17 cellular contexts compared by ENCODE assay signal in the genomic region with DNA sequence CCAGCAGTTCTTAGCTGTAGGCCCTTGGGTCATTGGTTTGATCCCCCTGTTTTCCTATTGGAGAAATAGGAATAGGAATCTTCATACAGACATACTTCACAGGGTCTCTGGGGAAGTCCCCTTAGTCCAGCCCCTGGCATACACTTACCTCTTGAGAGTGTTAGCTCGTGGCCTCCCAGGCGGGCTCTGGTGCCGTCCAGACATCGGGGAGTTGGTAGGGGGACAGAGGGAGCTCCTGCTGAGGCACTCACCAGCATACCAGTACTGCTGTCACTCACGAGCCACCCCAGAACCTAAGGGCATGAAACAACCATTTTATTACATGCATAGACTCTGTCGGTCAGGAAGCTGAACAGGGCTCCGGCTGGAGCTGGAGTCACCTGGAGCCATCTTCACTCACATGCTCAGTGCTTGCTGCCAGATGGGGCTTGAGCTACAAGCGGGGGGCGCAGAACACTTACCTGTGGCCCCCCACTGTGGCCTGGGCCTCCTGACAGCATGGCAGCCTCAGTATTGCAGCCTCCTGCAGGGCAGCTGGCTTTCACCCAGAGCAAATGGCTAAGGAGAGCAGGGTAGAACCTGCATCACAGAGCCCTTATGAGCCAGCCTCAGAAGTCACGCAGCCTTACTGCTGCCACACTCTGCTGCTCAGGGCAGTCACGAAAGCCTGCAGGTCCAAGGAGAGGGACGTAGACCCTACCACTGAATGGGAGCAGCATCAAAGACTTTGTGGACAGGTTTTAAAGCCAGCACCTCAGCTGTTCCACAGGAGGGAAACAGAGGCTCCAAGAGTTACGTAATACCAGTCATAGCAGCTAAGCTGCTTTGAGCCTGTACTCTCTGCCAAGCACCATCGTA. TPM values are rescaled to one million over a fixed set of nuclear protein-coding genes. Genes with fewer than 3 reads are reported as not detected.
DNase-seq lines count a peak whose midpoint lies in the region; ATAC-seq and TF ChIP-seq lines count a peak whose summit lies in the region.
"Had no signal": no experiment of that assay in that cellular context is flagged by ENCODE, and none has a peak within 500 bp of the region (broad histone marks: within the 10 kb centered on the region; RNA-seq: fewer than 3 reads in every experiment).

No MANE protein-coding gene starts in this region.

- H3K27ac Mint-ChIP-seq in nephron, result peak overlapping the region in 2 of 3 experiments; percentile 80 to 84
- H3K27ac Mint-ChIP-seq: activated CD4-positive, alpha-beta T cell treated with anti-CD3 and anti-CD28 coated beads, Interleukin-2, amount 10 ng/mL, durations not matched to agents 24 days and 14 days; activated T-cell treated with anti-CD3 and anti-CD28 coated beads, Interleukin-2, amount 50 U/mL, for 72 hours had no signal

- no peak overlapping the region for H3K9ac ChIP-seq in smooth muscle cell (ENCODE audit: low read depth)

- DNase-seq in heart left ventricle (peak in 3 of 5 donors; percentile 5 to 33 (median 14)), left ventricle myocardium superior (no peak), uterus (peak; percentile 13 to 14), kidney glomerular epithelial cell (lab: John Stamatoyannopoulos, UW) (no peak), smooth muscle cell (lab: John Stamatoyannopoulos, UW; ENCODE audit: unreplicated experiment) (no peak), NCI-H1417 treated with DMSO at 0.1 percent for 48 hours (lab: John Stamatoyannopoulos, UW) (no peak)
- DNase-seq: activated CD4-positive, alpha-beta T cell treated with anti-CD3 and anti-CD28 coated beads, Interleukin-2, amount 10 ng/mL, durations not matched to agents 24 days and 14 days; activated T-cell treated with anti-CD3 and anti-CD28 coated beads, Interleukin-2, amount 50 U/mL, for 72 hours; KBM-7; NCI-H1105; NCI-H446 treated with DMSO at 0.1 percent for 48 hours; stimulated activated naive CD8-positive, alpha-beta T cell treated with anti-CD3 and anti-CD28 coated beads, Interleukin-15, Interleukin-2, amounts not matched to agents 100 U/mL and 50 U/mL, for 24 hours; T-helper 2 cell had no signal

- no peak for TF ChIP-seq POLR2A in heart left ventricle (IDR thresholded peaks at IDR 0.05)
- no peak for TF ChIP-seq POLR2A in uterus (IDR thresholded peaks at IDR 0.05)

- ATAC-seq in heart left ventricle (no peak), left ventricle myocardium superior (no peak)
- ATAC-seq: activated T-cell treated with anti-CD3 and anti-CD28 coated beads, Interleukin-2, amount 50 U/mL, for 72 hours; heart right ventricle had no signal

- no peak overlapping the region for H3K4me2 ChIP-seq in smooth muscle cell

- peaks cover 29% of the 10 kb centered on the region for H3K4me1 Mint-ChIP-seq in nephron
- H3K4me1 Mint-ChIP-seq: activated CD4-positive, alpha-beta T cell treated with anti-CD3 and anti-CD28 coated beads, Interleukin-2, amount 10 ng/mL, durations not matched to agents 24 days and 14 days had no signal

- intact Hi-C loops in heart left ventricle (cut with DNase I) (loop anchor here in 1 of 10 donors (5.0 kb wide), 1 partner anchor 48 kb away; no protein-coding TSS in a partner anchor), left ventricle myocardium superior (cut with micrococcal nuclease) (no loop called here), uterus (cut with DNase I; ENCODE audit: low total_unique reads) (no loop called here)

- H3K79me2 ChIP-seq in smooth muscle cell (ENCODE audit: low read depth), result no peaks in the 10 kb centered on the region

- WGBS in heart left ventricle, 4 donors, result 91 to 96% (median 92%) methylated on average over 10 to 14 of the region's 14 CpGs
- WGBS in smooth muscle cell (ENCODE audit: low lambda C conversion rate), result 95% methylated on average over 14 of the region's 14 CpGs

- H3K9me3 ChIP-seq in heart left ventricle (no peaks in the 10 kb centered on the region), uterus (no peaks in the 10 kb centered on the region), smooth muscle cell (replicated peaks; ENCODE audit: low read depth) (no peaks in the 10 kb centered on the region)
- H3K9me3 ChIP-seq: esophagus muscularis mucosa, heart right ventricle had no signal

- H4K20me1 ChIP-seq in smooth muscle cell (ENCODE audit: low read depth), result no peaks in the 10 kb centered on the region

- no peaks in the 10 kb centered on the region for H3K36me3 ChIP-seq in heart left ventricle
- no peaks in the 10 kb centered on the region for H3K36me3 ChIP-seq in uterus
- H3K36me3 ChIP-seq in smooth muscle cell (ENCODE audit: low read depth), result no peaks in the 10 kb centered on the region
- H3K36me3 ChIP-seq: esophagus muscularis mucosa, heart right ventricle had no signal

- no peak overlapping the region for H3K4me3 Mint-ChIP-seq in nephron
- H3K4me3 Mint-ChIP-seq: activated CD4-positive, alpha-beta T cell treated with anti-CD3 and anti-CD28 coated beads, Interleukin-2, amount 10 ng/mL, durations not matched to agents 24 days and 14 days; activated T-cell treated with anti-CD3 and anti-CD28 coated beads, Interleukin-2, amount 50 U/mL, for 72 hours had no signal

- no peak overlapping the region for H2AFZ ChIP-seq in smooth muscle cell (ENCODE audit: low read depth)

- H3K27me3 ChIP-seq in heart left ventricle (no peaks in the 10 kb centered on the region), uterus (no peaks in the 10 kb centered on the region), smooth muscle cell (ENCODE audit: low read depth) (no peaks in the 10 kb centered on the region)
- H3K27me3 ChIP-seq: esophagus muscularis mucosa, heart right ventricle had no signal

- no peak overlapping the region for H3K4me3 ChIP-seq in heart left ventricle
- no peak overlapping the region for H3K4me3 ChIP-seq in uterus
- H3K4me3 ChIP-seq in smooth muscle cell, result no peak overlapping the region
- H3K4me3 ChIP-seq: esophagus muscularis mucosa, heart right ventricle had no signal

- H3K27me3 Mint-ChIP-seq in nephron (ENCODE audit: low read depth), result peaks cover 8% of the 10 kb centered on the region
- H3K27me3 Mint-ChIP-seq: activated CD4-positive, alpha-beta T cell treated with anti-CD3 and anti-CD28 coated beads, Interleukin-2, amount 10 ng/mL, durations not matched to agents 24 days and 14 days had no signal

- H3K36me3 Mint-ChIP-seq in nephron (ENCODE audit: low read depth), result no peaks in the 10 kb centered on the region

- TF ChIP-seq CTCF in heart left ventricle (IDR thresholded peaks at IDR 0.05) (no peak), nephron (IDR thresholded peaks at IDR 0.05; ENCODE audit: unreplicated experiment in 3 of 3) (no peak), uterus (IDR thresholded peaks at IDR 0.05) (no peak), smooth muscle cell (IDR thresholded peaks at IDR 0.05; ENCODE audit: borderline replicate concordance, insufficient read depth, poor library complexity, severe bottlenecking) (no peak)

- H3F3A ChIP-seq in smooth muscle cell (ENCODE audit: low read depth), result no peaks in the 10 kb centered on the region

- peaks cover 2 to 59% (median 32%) of the 10 kb centered on the region in 12 donors for H3K4me1 ChIP-seq in heart left ventricle
- peaks cover 4 to 11% of the 10 kb centered on the region in 2 donors for H3K4me1 ChIP-seq in uterus
- H3K4me1 ChIP-seq in smooth muscle cell (ENCODE audit: low read depth), result no peaks in the 10 kb centered on the region

- H3K9me3 Mint-ChIP-seq in nephron, result no peaks in the 10 kb centered on the region
- H3K9me3 Mint-ChIP-seq: activated CD4-positive, alpha-beta T cell treated with anti-CD3 and anti-CD28 coated beads, Interleukin-2, amount 10 ng/mL, durations not matched to agents 24 days and 14 days; activated T-cell treated with anti-CD3 and anti-CD28 coated beads, Interleukin-2, amount 50 U/mL, for 72 hours had no signal

- peak overlapping the region in 2 of 12 donors; percentile 23 to 31 for H3K27ac ChIP-seq in heart left ventricle
- peak overlapping the region; percentile 19 for H3K27ac ChIP-seq in cingulate gyrus (ENCODE audit: low read depth, low read length)
- H3K27ac ChIP-seq in uterus, result no peak overlapping the region
- no peak overlapping the region for H3K27ac ChIP-seq in smooth muscle cell (ENCODE audit: low read depth)

RNA-seq across cellular contexts. Expression of a gene that starts 58.3 kb away (rescaled TPM):
- 10 to 100 TPM; 25.6 to 92.5 (median 47.4) TPM for total RNA-seq in heart left ventricle
- 10 to 100 TPM; 17.0 to 19.4 TPM for polyA plus RNA-seq in heart left ventricle
- total RNA-seq in left ventricle myocardium superior, result 27.4 TPM
- 10 to 100 TPM; 10.2 to 65.3 (median 32.0) TPM for total RNA-seq in uterus
- total RNA-seq in smooth muscle cell, result 13.3 and 16.1 TPM in 2 replicates
- 18.7 and 20.2 TPM in 2 replicates for polyA plus RNA-seq in smooth muscle cell
- total RNA-seq: activated CD4-positive, alpha-beta T cell treated with anti-CD3 and anti-CD28 coated beads, Interleukin-2, amount 10 ng/mL, durations not matched to agents 24 days and 14 days; activated T-cell treated with anti-CD3 and anti-CD28 coated beads, Interleukin-2, amount 50 U/mL, for 72 hours had no signal

Comparison
In these comparisons a context has a peak if more than half of its experiments do, and no peak if none do; other contexts are left out.
1. DNase-seq: peak in heart left ventricle (3 of 5) and uterus (2 of 2); none in left ventricle myocardium superior (single experiment), kidney glomerular epithelial cell (single experiment), smooth muscle cell (single experiment) and NCI-H1417 treated with DMSO at 0.1 percent for 48 hours (single experiment).